18 cellular contexts compared by ENCODE assay signal in the genomic region with DNA sequence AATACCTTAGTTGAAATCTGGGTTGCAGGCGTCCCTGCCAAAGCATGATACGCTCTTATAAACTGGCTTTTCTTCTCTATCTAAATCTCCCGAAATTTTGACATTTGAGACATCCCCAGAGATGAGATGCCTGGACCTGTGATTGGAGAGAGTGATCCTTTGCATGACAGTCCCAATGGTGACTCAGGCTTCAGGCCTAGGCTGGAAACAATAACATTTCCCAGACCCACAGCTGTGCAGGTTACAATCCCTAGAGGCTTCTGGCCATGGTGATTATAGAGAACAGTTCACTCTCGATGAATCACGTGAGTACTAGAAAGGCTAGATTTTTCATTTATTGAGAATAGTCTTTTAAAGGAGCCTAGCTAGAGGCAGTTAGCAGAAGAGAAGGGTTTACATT.
A peak's percentile ranks its signal among the peaks of the same experiment; 100 is the strongest.
DNase-seq lines count a peak whose midpoint lies in the region; ATAC-seq and TF ChIP-seq lines count a peak whose summit lies in the region.
"Had no signal": no experiment of that assay in that cellular context is flagged by ENCODE, and none has a peak within 500 bp of the region (broad histone marks: within the 10 kb centered on the region; RNA-seq: fewer than 3 reads in every experiment).

No MANE protein-coding gene starts in this region.

- H3K4me3 ChIP-seq in fibroblast of pulmonary artery (replicated peaks; ENCODE audit: low read depth, low read length) = no peak overlapping the region
- no peak overlapping the region for H3K4me3 ChIP-seq in gastrocnemius medialis
- H3K4me3 ChIP-seq: heart left ventricle had no signal

- no peaks in the 10 kb centered on the region for H3K9me3 ChIP-seq in gastrocnemius medialis

- intact Hi-C loops in gastrocnemius medialis (cut with DNase I; ENCODE audit: low total_unique reads) = no loop called here

- TF ChIP-seq POLR2A in gastrocnemius medialis (IDR thresholded peaks at IDR 0.05) = no peak

- H3K4me1 ChIP-seq in gastrocnemius medialis = no peaks in the 10 kb centered on the region

- no peak overlapping the region for H3K27ac ChIP-seq in RWPE1
- H3K27ac ChIP-seq in gastrocnemius medialis = no peak overlapping the region
- H3K27ac ChIP-seq: 22Rv1, heart left ventricle had no signal

- DNase-seq in DMS 273 (lab: John Stamatoyannopoulos, UW; ENCODE audit: unreplicated experiment) (peak; percentile 2), DMS 273 treated with DMSO at 0.1 percent for 48 hours (lab: John Stamatoyannopoulos, UW) (no peak), RWPE1 (ENCODE audit: low spot score) (peak; percentile 6), fibroblast of pulmonary artery (ENCODE audit: low read depth) (peak; percentile 8), gastrocnemius medialis (peak in 1 of 2 donors; percentile 31), mesenteric fat pad (ENCODE audit: low spot score) (no peak), ureter (ENCODE audit: low spot score) (no peak)
- DNase-seq: activated CD8-positive, alpha-beta memory T cell treated with anti-CD3 and anti-CD28 coated beads for 24 hours; activated effector memory CD4-positive, alpha-beta T cell treated with Interleukin-2 at 50 U/mL for 16 hours; CD4-positive, alpha-beta memory T cell; heart left ventricle; NCI-H2081 treated with DMSO at 0.1 percent for 48 hours; right cardiac atrium; stimulated activated naive B cell treated with anti-CD40 and anti-IgM and Interleukin-4, amounts not matched to agents 10 μg/mL and 1 μg/mL and 100 μg/mL, for 72 hours had no signal

- POLR2A ChIA-PET in RWPE1 (lab: Yijun Ruan, JAX; ENCODE audit: low non-redundant PET) = no interaction called here

- H3K36me3 ChIP-seq in gastrocnemius medialis = no peaks in the 10 kb centered on the region
- H3K36me3 ChIP-seq: heart left ventricle had no signal

- no peak for TF ChIP-seq CTCF in RWPE1 (conservative IDR thresholded peaks at IDR 0.05; ENCODE audit: low read depth)
- TF ChIP-seq CTCF in fibroblast of pulmonary artery (IDR thresholded peaks at IDR 0.05; ENCODE audit: low read length, missing control alignments) = no peak
- no peak for TF ChIP-seq CTCF in gastrocnemius medialis (IDR thresholded peaks at IDR 0.05 in 4 of 5, conservative IDR thresholded peaks at IDR 0.05 in 1 of 5)

- in situ Hi-C loops in gastrocnemius medialis (cut with MboI; ENCODE audit: low sequenced_read_pairs in 4 of 4) = no loop called here

- ATAC-seq in gastrocnemius medialis (peak; percentile 56 to 73), GM18520 (IDR thresholded peaks at IDR 0.05; ENCODE audit: unreplicated experiment) (no peak)
- ATAC-seq: HCT116; natural killer cell treated with Interleukin-12 subunit alpha and Interleukin-12 subunit beta and Interleukin-15 and Interleukin-18, amount 100 ng/mL, for 72 hours; right cardiac atrium; stimulated activated naive B cell treated with anti-CD40 and anti-IgM and Interleukin-4, amounts not matched to agents 10 μg/mL and 1 μg/mL and 100 μg/mL, for 72 hours had no signal

- H3K27me3 ChIP-seq in gastrocnemius medialis = peaks cover 0 to 4% (median 0%) of the 10 kb centered on the region in 3 donors

- CTCF ChIA-PET in RWPE1 (lab: Yijun Ruan, JAX) = no interaction called here

Comparison
In these comparisons a context has a peak if more than half of its experiments do, and no peak if none do; other contexts are left out.
1. DNase-seq: peak in DMS 273 (single experiment), RWPE1 (single experiment) and fibroblast of pulmonary artery (single experiment); none in DMS 273 treated with DMSO at 0.1 percent for 48 hours (single experiment), mesenteric fat pad (single experiment) and ureter (single experiment).